In genomic region chr1:203996126-203996525, GRCh38 we compare ENCODE assay signal across 11 cellular contexts.
DNase-seq lines count a peak whose midpoint lies in the region; ATAC-seq and TF ChIP-seq lines count a peak whose summit lies in the region.
"Had no signal": no experiment of that assay in that cellular context is flagged by ENCODE, and none has a peak within 500 bp of the region (broad histone marks: within the 10 kb centered on the region; RNA-seq: fewer than 3 reads in every experiment).

No MANE protein-coding gene starts in this region.

- H3K36me3 Mint-ChIP-seq in nephron progenitor cell (ENCODE audit: low read depth): peaks cover 10% of the 10 kb centered on the region
- no peaks in the 10 kb centered on the region for H3K36me3 Mint-ChIP-seq in natural killer cell treated with Interleukin-12 subunit alpha and Interleukin-12 subunit beta and Interleukin-15 and Interleukin-18, amount 100 ng/mL, for 72 hours

- peak overlapping the region; percentile 69 for H3K27ac Mint-ChIP-seq in nephron progenitor cell
- H3K27ac Mint-ChIP-seq in natural killer cell treated with Interleukin-12 subunit alpha and Interleukin-12 subunit beta and Interleukin-15 and Interleukin-18, amount 100 ng/mL, for 72 hours: no peak overlapping the region

- DNase-seq in Daoy (ENCODE audit: low read depth) (peak; percentile 6), NCI-H1048 (lab: John Stamatoyannopoulos, UW) (peak; percentile 72), nephron progenitor cell (peak; percentile 45)
- no peak for DNase-seq in activated CD8-positive, alpha-beta memory T cell treated with anti-CD3 and anti-CD28 coated beads for 24 hours
- DNase-seq in natural killer cell treated with Interleukin-12 subunit alpha and Interleukin-12 subunit beta and Interleukin-15 and Interleukin-18, amount 100 ng/mL, for 72 hours (ENCODE audit: low spot score): no peak
- no peak for DNase-seq in stimulated activated CD8-positive, alpha-beta memory T cell treated with anti-CD3 and anti-CD28 coated beads, Interleukin-4, amount 100 ng/mL, for 48 hours

- no peaks in the 10 kb centered on the region for H3K27me3 Mint-ChIP-seq in nephron progenitor cell (ENCODE audit: low read depth, poor library complexity)
- H3K27me3 Mint-ChIP-seq in natural killer cell treated with Interleukin-12 subunit alpha and Interleukin-12 subunit beta and Interleukin-15 and Interleukin-18, amount 100 ng/mL, for 72 hours: peaks cover 0 to 4% of the 10 kb centered on the region in 2 donors

- peaks cover 49% of the 10 kb centered on the region for H3K4me1 Mint-ChIP-seq in nephron progenitor cell
- peaks cover 8 to 10% of the 10 kb centered on the region in 2 donors for H3K4me1 Mint-ChIP-seq in natural killer cell treated with Interleukin-12 subunit alpha and Interleukin-12 subunit beta and Interleukin-15 and Interleukin-18, amount 100 ng/mL, for 72 hours (ENCODE audit: low read depth in 2 of 2)

- TF ChIP-seq CTCF in nephron progenitor cell (IDR thresholded peaks at IDR 0.05): no peak

- H3K27ac ChIP-seq in cingulate gyrus (ENCODE audit: low read depth, low read length): peak overlapping the region; percentile 85
- H3K27ac ChIP-seq: KMS-11 had no signal

- H3K4me3 Mint-ChIP-seq in nephron progenitor cell: no peak overlapping the region
- no peak overlapping the region for H3K4me3 Mint-ChIP-seq in natural killer cell treated with Interleukin-12 subunit alpha and Interleukin-12 subunit beta and Interleukin-15 and Interleukin-18, amount 100 ng/mL, for 72 hours
- H3K4me3 Mint-ChIP-seq: central memory CD8-positive, alpha-beta T cell had no signal

- ATAC-seq in HG03045 (IDR thresholded peaks at IDR 0.05; ENCODE audit: unreplicated experiment): no peak
- no peak for ATAC-seq in natural killer cell treated with Interleukin-12 subunit alpha and Interleukin-12 subunit beta and Interleukin-15 and Interleukin-18, amount 100 ng/mL, for 72 hours
- ATAC-seq: SK-N-SH treated with all-trans-retinoic acid at 6 μM for 48 hours had no signal

- H3K9me3 Mint-ChIP-seq in nephron progenitor cell: peaks cover 13% of the 10 kb centered on the region
- peaks cover 5% of the 10 kb centered on the region for H3K9me3 Mint-ChIP-seq in natural killer cell treated with Interleukin-12 subunit alpha and Interleukin-12 subunit beta and Interleukin-15 and Interleukin-18, amount 100 ng/mL, for 72 hours
- H3K9me3 Mint-ChIP-seq: central memory CD8-positive, alpha-beta T cell had no signal

Comparison
In these comparisons a context has a peak if more than half of its experiments do, and no peak if none do; other contexts are left out.
1. DNase-seq: peak in Daoy (single experiment), NCI-H1048 (single experiment) and nephron progenitor cell (single experiment); none in activated CD8-positive, alpha-beta memory T cell treated with anti-CD3 and anti-CD28 coated beads for 24 hours (single experiment), natural killer cell treated with Interleukin-12 subunit alpha and Interleukin-12 subunit beta and Interleukin-15 and Interleukin-18, amount 100 ng/mL, for 72 hours (single experiment) and stimulated activated CD8-positive, alpha-beta memory T cell treated with anti-CD3 and anti-CD28 coated beads, Interleukin-4, amount 100 ng/mL, for 48 hours (single experiment).